14 cellular contexts compared by ENCODE assay signal in the genomic region with DNA sequence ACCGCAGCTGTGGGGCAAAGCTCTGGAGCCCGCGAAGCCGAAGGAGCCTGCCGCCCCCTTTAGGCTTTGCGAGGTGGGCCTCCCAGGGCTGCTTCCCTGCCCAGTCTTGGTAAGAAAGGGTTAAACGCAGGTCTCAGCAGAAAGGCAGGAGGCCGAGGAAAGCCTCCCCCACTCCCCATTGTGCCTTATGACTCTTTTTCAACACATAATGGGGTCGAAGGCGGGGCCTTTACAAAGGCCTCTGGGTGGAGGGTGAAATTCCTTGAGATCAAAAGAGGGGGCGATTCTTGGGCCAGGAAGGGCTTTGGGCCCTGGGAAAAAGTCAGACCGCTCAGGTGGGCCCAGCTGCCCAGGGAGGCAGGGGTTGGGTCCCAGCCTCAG. TPM values are rescaled to one million over a fixed set of nuclear protein-coding genes. Genes with fewer than 3 reads are reported as not detected.
DNase-seq lines count a peak whose midpoint lies in the region; ATAC-seq and TF ChIP-seq lines count a peak whose summit lies in the region.
"Had no signal": no experiment of that assay in that cellular context is flagged by ENCODE, and none has a peak within 500 bp of the region (broad histone marks: within the 10 kb centered on the region; RNA-seq: fewer than 3 reads in every experiment).

No MANE protein-coding gene starts in this region.

- TF ChIP-seq CTCF in NB4 (IDR thresholded peaks at IDR 0.05; ENCODE audit: low read depth, low read length): no peak
- TF ChIP-seq CTCF in dorsolateral prefrontal cortex (IDR thresholded peaks at IDR 0.05 in 54 of 56, conservative IDR thresholded peaks at IDR 0.05 in 2 of 56; ENCODE audit: low read depth in 1 of 56, partially characterized antibody in 56 of 56): no peak
- TF ChIP-seq CTCF in MM.1S (IDR thresholded peaks at IDR 0.05; ENCODE audit: low read length): no peak

- H3K27ac ChIP-seq in dorsolateral prefrontal cortex (peak overlapping the region in 6 of 59 donors; percentile 9 to 53 (median 27)), MM.1S (ENCODE audit: low read length) (no peak overlapping the region)
- H3K27ac ChIP-seq: vagina had no signal

- peaks cover 24% of the 10 kb centered on the region for H3K4me1 Mint-ChIP-seq in memory B cell

- H3K4me2 ChIP-seq in skeletal muscle satellite cell (ENCODE audit: low read length): peak overlapping the region; percentile 86
- no peak overlapping the region for H3K4me2 ChIP-seq in MM.1S (ENCODE audit: low read depth, low read length)

- no peaks in the 10 kb centered on the region for H3K9me2 ChIP-seq in MM.1S (replicated peaks; ENCODE audit: insufficient read depth, low read length)

- no peaks in the 10 kb centered on the region for H4K20me1 ChIP-seq in MM.1S (ENCODE audit: insufficient read depth, low read length)

- H3K79me2 ChIP-seq in MM.1S (ENCODE audit: low read length): no peaks in the 10 kb centered on the region

- H3K36me3 Mint-ChIP-seq in memory B cell: no peaks in the 10 kb centered on the region
- H3K36me3 Mint-ChIP-seq: activated naive CD4-positive, alpha-beta T cell treated with anti-CD3 and anti-CD28 coated beads, Interleukin-2, amount 50 U/mL, for 24 hours had no signal

- peaks cover 40% of the 10 kb centered on the region for H3K4me1 ChIP-seq in skeletal muscle satellite cell (ENCODE audit: control insufficient read depth, insufficient read depth, low read length)
- H3K4me1 ChIP-seq in MM.1S (ENCODE audit: low read length): no peaks in the 10 kb centered on the region

- H3K9me3 ChIP-seq in skeletal muscle satellite cell (replicated peaks; ENCODE audit: low read length): no peaks in the 10 kb centered on the region
- H3K9me3 ChIP-seq in MM.1S (replicated peaks; ENCODE audit: insufficient read depth, low read length): no peaks in the 10 kb centered on the region
- H3K9me3 ChIP-seq: vagina had no signal

- H3K4me3 ChIP-seq in NB4 (ENCODE audit: low read depth, low read length) (no peak overlapping the region), dorsolateral prefrontal cortex (peak overlapping the region in 41 of 59 donors; percentile 25 to 62 (median 50)), skeletal muscle satellite cell (ENCODE audit: low read length) (peak overlapping the region; percentile 79), MM.1S (ENCODE audit: low read length) (no peak overlapping the region)

- H2AFZ ChIP-seq in MM.1S (ENCODE audit: low read length): no peak overlapping the region

- intact Hi-C loops in dorsolateral prefrontal cortex (cut with DNase I): loop anchor here (2.0 to 10.0 kb wide), 3 partner anchors 149 to 455 kb away; partner anchors contain the start of gene USP48 (in 1 of the 2)

- H3K27me3 ChIP-seq in dorsolateral prefrontal cortex (peaks cover 0 to 20% (median 7%) of the 10 kb centered on the region in 45 donors), skeletal muscle satellite cell (ENCODE audit: control insufficient read depth, insufficient read depth, low read length) (no peaks in the 10 kb centered on the region), MM.1S (replicated peaks; ENCODE audit: insufficient read depth, low read length) (peaks cover 91% of the 10 kb centered on the region)
- H3K27me3 ChIP-seq: vagina had no signal

- TF ChIP-seq POLR2A in NB4 (IDR thresholded peaks at IDR 0.05; ENCODE audit: extremely low read depth, insufficient read length): no peak

- peaks cover 9% of the 10 kb centered on the region for H3K27me3 Mint-ChIP-seq in memory B cell

- H3K36me3 ChIP-seq in skeletal muscle satellite cell (ENCODE audit: insufficient read depth, low read length) (no peaks in the 10 kb centered on the region), MM.1S (replicated peaks; ENCODE audit: insufficient read depth, low read length) (no peaks in the 10 kb centered on the region)
- H3K36me3 ChIP-seq: vagina had no signal

- ATAC-seq in memory B cell (ENCODE audit: low read depth) (no peak), GM21717 (IDR thresholded peaks at IDR 0.05; ENCODE audit: unreplicated experiment) (no peak)

- H3F3A ChIP-seq in MM.1S (ENCODE audit: insufficient read depth, low read length): no peaks in the 10 kb centered on the region

- H3K9ac ChIP-seq in skeletal muscle satellite cell (ENCODE audit: low read depth, low read length): peak overlapping the region; percentile 71
- H3K9ac ChIP-seq in MM.1S (ENCODE audit: low read length): no peak overlapping the region

- peak overlapping the region; percentile 56 for H3K4me3 Mint-ChIP-seq in memory B cell
- H3K4me3 Mint-ChIP-seq: activated naive CD4-positive, alpha-beta T cell treated with anti-CD3 and anti-CD28 coated beads, Interleukin-2, amount 50 U/mL, for 24 hours had no signal

- H3K9me3 Mint-ChIP-seq in memory B cell: no peaks in the 10 kb centered on the region
- H3K9me3 Mint-ChIP-seq: activated naive CD4-positive, alpha-beta T cell treated with anti-CD3 and anti-CD28 coated beads, Interleukin-2, amount 50 U/mL, for 24 hours; central memory CD8-positive, alpha-beta T cell had no signal

- DNase-seq in NB4 (ENCODE audit: low read depth) (peak; percentile 16), dorsolateral prefrontal cortex (no peak), memory B cell (ENCODE audit: low spot score in 2 of 2) (no peak), mesenteric fat pad (ENCODE audit: low spot score) (no peak), MM.1S (no peak)
- DNase-seq: DND-41; NCI-H1105; stimulated activated CD4-positive, alpha-beta T cell treated with anti-CD3 and anti-CD28 coated beads, Interleukin-4, amount 100 ng/mL, for 24 hours had no signal

- H3K27ac Mint-ChIP-seq in memory B cell: no peak overlapping the region
- H3K27ac Mint-ChIP-seq: activated naive CD4-positive, alpha-beta T cell treated with anti-CD3 and anti-CD28 coated beads, Interleukin-2, amount 50 U/mL, for 24 hours had no signal

RNA-seq across cellular contexts. Expression of gene ALPL, which starts 0.9 kb away (rescaled TPM):
- total RNA-seq in dorsolateral prefrontal cortex (10 to 100 TPM in 87 of 120 experiments, 1 to 10 TPM in 33; 3.9 to 39.4 (median 12.7) TPM), mesenteric fat pad (129 TPM)
- 1.8 and 10.9 TPM in 2 replicates for total RNA-seq in skeletal muscle satellite cell (2012; rRNA removed)
- total RNA-seq: lung microvascular endothelial cell had no signal

Comparison
In these comparisons a context has a peak if more than half of its experiments do, and no peak if none do; other contexts are left out.
1. H3K4me3 ChIP-seq: peak in dorsolateral prefrontal cortex (41 of 59) and skeletal muscle satellite cell (single experiment); none in NB4 (single experiment) and MM.1S (single experiment).